In genomic region chr14:74257988-74258704, GRCh38 we compare ENCODE assay signal across 1 cellular context.
TF ChIP-seq lines count a peak whose summit lies in the region.

No MANE protein-coding gene starts in this region.

TF ChIP-seq in H1, 55 proteins besides CTCF, POLR2A, EP300 and RAD21 (continued from another document):
- TF ChIP-seq ATF3 (IDR thresholded peaks at IDR 0.05; ENCODE audit: insufficient read depth, low read depth, low read length) (no peak), HDAC2 (IDR thresholded peaks at IDR 0.05; ENCODE audit: borderline replicate concordance in 1 of 2, low read depth in 2 of 2, low read length in 2 of 2) (no peak), SP1 (IDR thresholded peaks at IDR 0.05; ENCODE audit: low read depth, low read length) (no peak), PHF8 (conservative IDR thresholded peaks at IDR 0.05; ENCODE audit: low read depth, low read length) (no peak), CTBP2 (IDR thresholded peaks at IDR 0.05; ENCODE audit: borderline replicate concordance, insufficient read depth, insufficient read length, low read length) (no peak), CEBPB (IDR thresholded peaks at IDR 0.05; ENCODE audit: low read depth, low read length) (no peak), SP4 (IDR thresholded peaks at IDR 0.05; ENCODE audit: low read length) (no peak), POU5F1 (IDR thresholded peaks at IDR 0.05; ENCODE audit: low read depth, low read length) (no peak), ASH2L (IDR thresholded peaks at IDR 0.05; ENCODE audit: low read length) (peak; percentile 78), BRCA1 (IDR thresholded peaks at IDR 0.05; ENCODE audit: low read depth, low read length) (no peak), RFX5 (IDR thresholded peaks at IDR 0.05; ENCODE audit: borderline replicate concordance, low read depth, low read length) (no peak), SRF (IDR thresholded peaks at IDR 0.05; ENCODE audit: low read depth, low read length) (no peak), RXRA (IDR thresholded peaks at IDR 0.05; ENCODE audit: insufficient read depth, low read depth, low read length) (no peak), KDM4A (IDR thresholded peaks at IDR 0.05; ENCODE audit: low read depth, low read length, severe bottlenecking) (peak; percentile 44), RBBP5 (IDR thresholded peaks at IDR 0.05; ENCODE audit: borderline replicate concordance, low read depth, low read length) (no peak), RNF2 (IDR thresholded peaks at IDR 0.05; ENCODE audit: borderline replicate concordance, low read depth, low read length, missing control alignments, poor library complexity, severe bottlenecking) (peak; percentile 17), KDM1A (IDR thresholded peaks at IDR 0.05; ENCODE audit: borderline replicate concordance, low read length) (no peak), ZNF274 (IDR thresholded peaks at IDR 0.05; ENCODE audit: borderline replicate concordance, extremely low read depth, low read length) (no peak), USF2 (IDR thresholded peaks at IDR 0.05; ENCODE audit: low read length) (no peak), POLR2AphosphoS5 (IDR thresholded peaks at IDR 0.05; ENCODE audit: low read depth, low read length) (no peak), TAF7 (optimal IDR thresholded peaks at IDR 0.05; ENCODE audit: borderline replicate concordance, low read depth, low read length) (no peak), FOSL1 (IDR thresholded peaks at IDR 0.05; ENCODE audit: insufficient read depth, low read depth, low read length) (no peak), CBX8 (IDR thresholded peaks at IDR 0.05; ENCODE audit: borderline replicate concordance, low read depth, low read length) (no peak), SAP30 (IDR thresholded peaks at IDR 0.05; ENCODE audit: insufficient read depth, insufficient replicate concordance, low read length) (no peak), TBP (IDR thresholded peaks at IDR 0.05; ENCODE audit: low read depth, low read length) (no peak), TCF12 (IDR thresholded peaks at IDR 0.05; ENCODE audit: low read depth, low read length) (no peak)
TF ChIP-seq in H1: peak in this region for 5.
